9 cellular contexts compared by ENCODE assay signal in genomic region chr4:48047421-48047844, GRCh38. TPM values are rescaled to one million over a fixed set of nuclear protein-coding genes. Genes with fewer than 3 reads are reported as not detected.
DNase-seq lines count a peak whose midpoint lies in the region; ATAC-seq, FAIRE-seq and TF ChIP-seq lines count a peak whose summit lies in the region.
"Had no signal": no experiment of that assay in that cellular context is flagged by ENCODE, and none has a peak within 500 bp of the region (broad histone marks: within the 10 kb centered on the region; RNA-seq: fewer than 3 reads in every experiment).

No MANE protein-coding gene starts in this region.

- no peaks in the 10 kb centered on the region for H3K79me2 ChIP-seq in GM12878 (ENCODE audit: control insufficient read depth, insufficient read depth, low read length)

- H3K36me3 Mint-ChIP-seq in T-helper 2 cell treated with Interferon-gamma antibody and Interleukin-4, amounts not matched to agents 5 μg/mL and 100 μg/mL, for 36 hours (ENCODE audit: low read depth): no peaks in the 10 kb centered on the region

- H3K36me3 ChIP-seq in GM12878 (ENCODE audit: control insufficient read depth in 2 of 2, insufficient read depth in 2 of 2, low read length in 1 of 2): no peaks in the 10 kb centered on the region

- ATAC-seq in GM18907 (IDR thresholded peaks at IDR 0.05; ENCODE audit: unreplicated experiment): peak; percentile 99
- ATAC-seq in HG03103 (IDR thresholded peaks at IDR 0.05; ENCODE audit: low read depth, unreplicated experiment): peak; percentile 93
- ATAC-seq in GM12878: peak; percentile 95

- CTCF ChIA-PET in GM12878 (lab: Yijun Ruan, JAX): interaction anchor here (0.8 to 8.1 kb wide), 13 partner anchors 14 to 211 kb away, joined by 3 to 158 read pairs (median 4); partner anchors contain the start of genes CNGA1 and NIPAL1

- DNase-seq in T-helper 2 cell treated with Interferon-gamma antibody and Interleukin-4, amounts not matched to agents 5 μg/mL and 100 μg/mL, for 36 hours (ENCODE audit: low spot score): peak; percentile 73
- peak; percentile 84 for DNase-seq in GM12878 (ENCODE audit: low read depth, low spot score)
- DNase-seq in stimulated activated CD4-positive, alpha-beta T cell treated with anti-CD3 and anti-CD28 coated beads, Interleukin-2, amount 100 ng/mL, for 4 hours (ENCODE audit: low read depth): peak; percentile 62
- no peak for DNase-seq in LoVo (ENCODE audit: low spot score)
- no peak for DNase-seq in lower leg skin (ENCODE audit: low spot score in 2 of 2)
- no peak for DNase-seq in erythroblast (lab: John Stamatoyannopoulos, UW)

- no peak overlapping the region for H3K27ac Mint-ChIP-seq in T-helper 2 cell treated with Interferon-gamma antibody and Interleukin-4, amounts not matched to agents 5 μg/mL and 100 μg/mL, for 36 hours

- peaks cover 72% of the 10 kb centered on the region for H3K4me1 ChIP-seq in GM12878 (ENCODE audit: control insufficient read depth, insufficient read depth, low read length)

- H2AFZ ChIP-seq in GM12878 (ENCODE audit: control insufficient read depth, low read depth, low read length): no peak overlapping the region

- peaks cover 26% of the 10 kb centered on the region for H3K4me1 Mint-ChIP-seq in T-helper 2 cell treated with Interferon-gamma antibody and Interleukin-4, amounts not matched to agents 5 μg/mL and 100 μg/mL, for 36 hours (ENCODE audit: low read depth)

- peak overlapping the region; percentile 88 for H3K4me2 ChIP-seq in GM12878 (ENCODE audit: control insufficient read depth, insufficient read depth)

- peak; percentile 36; the same call in 1 of the 2 replicates for TF ChIP-seq RAD21 in GM12878 (IDR thresholded peaks at IDR 0.05; ENCODE audit: insufficient read depth, low read depth, low read length)

- no TSS peak for BruUV-seq in GM12878 (replicated peaks; lab: Mats Ljungman, UMichigan)

- TF ChIP-seq EP300 in GM12878 (IDR thresholded peaks at IDR 0.05; ENCODE audit: borderline replicate concordance in 1 of 2, control insufficient read depth in 1 of 2, low read depth in 2 of 2, low read length in 2 of 2): peak; percentile 94 to 98

- peak overlapping the region; percentile 37; the same call in 1 of the 2 replicates for H3K9ac ChIP-seq in GM12878 (ENCODE audit: control insufficient read depth, insufficient read depth, low read length)

- WGBS in GM12878 (ENCODE audit: insufficient coverage, insufficient replicate concordance, low lambda C conversion rate, missing lambda C conversion rate): 3% methylated on average over 3 of the region's 3 CpGs
- WGBS in lower leg skin, 2 donors: 29 to 37% methylated on average over 3 of the region's 3 CpGs

- SMC1A ChIA-PET in GM12878 (lab: Charles Lee; ENCODE audit: uncharacterized antibody, unreplicated experiment): interaction anchor here (0.5 to 11.7 kb wide), 18 partner anchors 11 to 162 kb away, joined by 3 to 268 read pairs (median 4); no protein-coding TSS in a partner anchor

- H3K9me3 Mint-ChIP-seq in T-helper 2 cell treated with Interferon-gamma antibody and Interleukin-4, amounts not matched to agents 5 μg/mL and 100 μg/mL, for 36 hours: no peaks in the 10 kb centered on the region

- in situ Hi-C loops in GM12878 (cut with MboI): no loop called here

- peak overlapping the region; percentile 51 for H3K4me3 Mint-ChIP-seq in T-helper 2 cell treated with Interferon-gamma antibody and Interleukin-4, amounts not matched to agents 5 μg/mL and 100 μg/mL, for 36 hours

- TF ChIP-seq POLR2A in GM12878 (IDR thresholded peaks at IDR 0.05; ENCODE audit: low read depth, low read length) (no peak), lower leg skin (IDR thresholded peaks at IDR 0.05) (no peak), erythroblast (IDR thresholded peaks at IDR 0.05; ENCODE audit: low read length) (no peak)

- TF ChIP-seq CTCF in GM12878 (IDR thresholded peaks at IDR 0.05 in 2 of 3, conservative IDR thresholded peaks at IDR 0.05 in 1 of 3; ENCODE audit: control insufficient read depth in 2 of 3, extremely low read depth in 1 of 3, insufficient read depth in 1 of 3, low read depth in 3 of 3, low read length in 3 of 3) (no peak), lower leg skin (IDR thresholded peaks at IDR 0.05) (no peak)

- RAD21 ChIA-PET in GM12878 (lab: Charles Lee; ENCODE audit: unreplicated experiment): interaction anchor here (0.9 to 7.4 kb wide), 14 partner anchors 12 to 165 kb away, joined by 3 to 121 read pairs (median 4); partner anchors contain the start of gene CNGA1

- no peaks in the 10 kb centered on the region for H4K20me1 ChIP-seq in GM12878 (ENCODE audit: control insufficient read depth, insufficient read depth)

- intact Hi-C loops in GM12878 (cut with micrococcal nuclease; ENCODE audit: unreplicated experiment) (loop anchor here (1.0 to 10.0 kb wide), 4 partner anchors 11 to 533 kb away; partner anchors contain the start of gene TEC), lower leg skin (cut with DNase I; ENCODE audit: low total_unique reads) (no loop called here)

- peak overlapping the region; percentile 71 for H3K27ac ChIP-seq in GM12878 (ENCODE audit: control insufficient read depth, insufficient read depth)

- POLR2A ChIA-PET in GM12878 (lab: Charles Lee): interaction anchor here (1.0 to 4.5 kb wide), 5 partner anchors 11 to 559 kb away, joined by 4 to 38 read pairs (median 7); no protein-coding TSS in a partner anchor

- H3K9me3 ChIP-seq in GM12878 (replicated peaks; ENCODE audit: control insufficient read depth, insufficient read depth, low read length): peaks cover 3% of the 10 kb centered on the region; the same call in 1 of the 3 replicates

- no peaks in the 10 kb centered on the region; a peak in 1 of 4 replicates for H3K27me3 ChIP-seq in GM12878 (replicated peaks in 1 of 2; ENCODE audit: control insufficient read depth in 2 of 2, insufficient read depth in 2 of 2, low read length in 1 of 2)

- peak overlapping the region; percentile 18; the same call in 1 of the 2 replicates for H3K4me3 ChIP-seq in GM12878
- H3K4me3 ChIP-seq in lower leg skin (ENCODE audit: low read depth, poor library complexity, severe bottlenecking): no peak overlapping the region

- H3K27me3 Mint-ChIP-seq in T-helper 2 cell treated with Interferon-gamma antibody and Interleukin-4, amounts not matched to agents 5 μg/mL and 100 μg/mL, for 36 hours (ENCODE audit: low read depth): peaks cover 85% of the 10 kb centered on the region

- FAIRE-seq in GM12878 (lab: Jason Lieb, UNC): peak; percentile 70

TF ChIP-seq in GM12878, 131 proteins besides CTCF, POLR2A, EP300 and RAD21 (continues in another document):
- TF ChIP-seq RELA (IDR thresholded peaks at IDR 0.05; ENCODE audit: borderline replicate concordance, partially characterized antibody) (no peak), MTA2 (IDR thresholded peaks at IDR 0.05; ENCODE audit: low read depth) (peak; percentile 96), MEF2B (IDR thresholded peaks at IDR 0.05; ENCODE audit: partially characterized antibody, poor library complexity, severe bottlenecking) (peak; percentile 85), MAX (IDR thresholded peaks at IDR 0.05; ENCODE audit: low read depth, low read length) (no peak), PKNOX1 (IDR thresholded peaks at IDR 0.05) (peak; percentile 92)

RNA-seq across cellular contexts. Expression of gene NIPAL1, which starts 30.9 kb away (rescaled TPM):
- 12.6 and 12.7 TPM in 2 replicates for total RNA-seq in GM12878 (2013; cell fraction: nucleolus; rRNA removed)
- 5.1 and 7.8 TPM in 2 replicates for total RNA-seq in GM12878 (2014; rRNA removed)
- 9.3 and 9.7 TPM in 2 replicates for total RNA-seq in GM12878 (2014; rRNA removed; fragmentation: Illumina TruSeq; extraction: Trizol)
- 8.7 and 10.0 TPM in 2 replicates for total RNA-seq in GM12878 (2021)
- 1.2 TPM for polyA plus RNA-seq in GM12878 (2011; ENCODE audit: low read depth)
- polyA plus RNA-seq in GM12878 (2011; rRNA removed): 0.46 and 0.62 TPM in 2 replicates
- 0.30 and 0.39 TPM in 2 replicates for polyA plus RNA-seq in GM12878 (2011; cell fraction: cytosol; rRNA removed)
- polyA plus RNA-seq in GM12878 (2011; cell fraction: nucleus; rRNA removed): 0.78 and 0.82 TPM in 2 replicates
- 1.7 and 2.6 TPM in 2 replicates for polyA plus RNA-seq in GM12878 (2012)
- 8.8 and 10.3 TPM in 2 replicates for polyA plus RNA-seq in GM12878 (2014; fragmentation: Illumina TruSeq; extraction: Trizol)
- polyA plus RNA-seq in GM12878 (2014; fragmentation: Nextera tagmentation; extraction: Ambion mirVana): 1 to 10 TPM; 1.1 to 2.0 TPM
- 4.7 and 5.4 TPM in 2 replicates for polyA plus RNA-seq in GM12878 (2014; rRNA removed)
- 1 to 10 TPM; 6.6 to 7.2 TPM for polyA plus RNA-seq in GM12878 (2016; fragmentation: Nextera tagmentation; extraction: Ambion mirVana)
- polyA minus RNA-seq in GM12878 (2011; rRNA and poly(A)+ RNA removed): 0.21 and 0.80 TPM in 2 replicates
- 1.2 TPM in 1 of 2 replicates, not detected in the other for polyA minus RNA-seq in GM12878 (2011; cell fraction: cytosol; rRNA and poly(A)+ RNA removed)
- 0.73 and 1.5 TPM in 2 replicates for polyA minus RNA-seq in GM12878 (2011; cell fraction: nucleus; rRNA and poly(A)+ RNA removed)
- total RNA-seq in lower leg skin: 10 to 100 TPM; 40.2 to 65.8 (median 60.0) TPM

RNA-seq across cellular contexts. Expression of gene CNGA1, which starts 31.0 kb away (rescaled TPM):
- 4.8 and 5.0 TPM in 2 replicates for total RNA-seq in GM12878 (2013; cell fraction: nucleolus; rRNA removed)
- 8.7 and 14.2 TPM in 2 replicates for total RNA-seq in GM12878 (2014; rRNA removed)
- 4.5 and 4.7 TPM in 2 replicates for total RNA-seq in GM12878 (2014; rRNA removed; fragmentation: Illumina TruSeq; extraction: Trizol)
- 4.8 and 5.1 TPM in 2 replicates for total RNA-seq in GM12878 (2021)
- 1.4 TPM for polyA plus RNA-seq in GM12878 (2011; ENCODE audit: low read depth)
- polyA plus RNA-seq in GM12878 (2011; rRNA removed): 0.32 and 0.38 TPM in 2 replicates
- 0.10 and 0.48 TPM in 2 replicates for polyA plus RNA-seq in GM12878 (2011; cell fraction: cytosol; rRNA removed)
- polyA plus RNA-seq in GM12878 (2011; cell fraction: nucleus; rRNA removed): 0.20 and 0.30 TPM in 2 replicates
- 3.3 and 3.4 TPM in 2 replicates for polyA plus RNA-seq in GM12878 (2012)
- 3.4 and 5.1 TPM in 2 replicates for polyA plus RNA-seq in GM12878 (2014; fragmentation: Illumina TruSeq; extraction: Trizol)
- 1 to 10 TPM; 7.9 to 8.9 TPM for polyA plus RNA-seq in GM12878 (2014; fragmentation: Nextera tagmentation; extraction: Ambion mirVana)
- 6.0 and 6.9 TPM in 2 replicates for polyA plus RNA-seq in GM12878 (2014; rRNA removed)
- polyA plus RNA-seq in GM12878 (2016; fragmentation: Nextera tagmentation; extraction: Ambion mirVana): 1 to 10 TPM; 3.9 to 5.1 TPM
- polyA minus RNA-seq in GM12878 (2011; rRNA and poly(A)+ RNA removed): 0.95 TPM in 1 of 2 replicates, not detected in the other
- 1.0 TPM in 1 of 2 replicates, not detected in the other for polyA minus RNA-seq in GM12878 (2011; cell fraction: cytosol; rRNA and poly(A)+ RNA removed)
- not detected in 2 replicates for polyA minus RNA-seq in GM12878 (2011; cell fraction: nucleus; rRNA and poly(A)+ RNA removed)
- total RNA-seq in lower leg skin: 10 to 100 TPM in 2 of 4 donors, 1 to 10 TPM in 2; 3.6 to 12.8 (median 8.7) TPM
- total RNA-seq: mononuclear cell had no signal

Comparison
In these comparisons a context has a peak if more than half of its experiments do, and no peak if none do; other contexts are left out.
1. DNase-seq: peak in T-helper 2 cell treated with Interferon-gamma antibody and Interleukin-4, amounts not matched to agents 5 μg/mL and 100 μg/mL, for 36 hours (single experiment), GM12878 (single experiment) and stimulated activated CD4-positive, alpha-beta T cell treated with anti-CD3 and anti-CD28 coated beads, Interleukin-2, amount 100 ng/mL, for 4 hours (single experiment); none in LoVo (single experiment), lower leg skin (0 of 2) and erythroblast (0 of 2).
2. Peak in every context shown above with its lines, with median percentiles within 50 percentile points of each other: ATAC-seq.